1 cellular context compared by ENCODE assay signal in the genomic region with DNA sequence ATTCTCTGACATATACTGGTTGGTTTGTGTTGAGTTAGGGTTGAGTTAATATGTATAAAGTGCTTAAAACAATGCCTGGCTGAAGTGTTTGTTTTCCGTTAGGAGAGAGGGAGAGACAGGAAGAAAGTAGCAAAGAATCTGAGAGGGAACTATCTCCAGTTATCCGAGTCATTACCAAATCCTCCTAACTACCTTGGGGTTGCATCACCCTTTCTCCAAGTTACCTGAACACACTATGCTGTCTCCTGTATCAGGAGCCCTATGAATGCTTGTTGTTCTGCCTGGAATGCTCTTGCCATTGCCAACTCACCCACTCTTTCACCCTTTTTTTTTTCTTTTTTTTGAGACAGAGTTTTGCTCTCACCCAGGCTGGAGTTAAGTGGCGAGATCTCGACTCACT.
TF ChIP-seq lines count a peak whose summit lies in the region.

No MANE protein-coding gene starts in this region.

TF ChIP-seq in HepG2, 621 proteins besides CTCF, POLR2A, EP300 and RAD21:
- TF ChIP-seq, protein P1, sequence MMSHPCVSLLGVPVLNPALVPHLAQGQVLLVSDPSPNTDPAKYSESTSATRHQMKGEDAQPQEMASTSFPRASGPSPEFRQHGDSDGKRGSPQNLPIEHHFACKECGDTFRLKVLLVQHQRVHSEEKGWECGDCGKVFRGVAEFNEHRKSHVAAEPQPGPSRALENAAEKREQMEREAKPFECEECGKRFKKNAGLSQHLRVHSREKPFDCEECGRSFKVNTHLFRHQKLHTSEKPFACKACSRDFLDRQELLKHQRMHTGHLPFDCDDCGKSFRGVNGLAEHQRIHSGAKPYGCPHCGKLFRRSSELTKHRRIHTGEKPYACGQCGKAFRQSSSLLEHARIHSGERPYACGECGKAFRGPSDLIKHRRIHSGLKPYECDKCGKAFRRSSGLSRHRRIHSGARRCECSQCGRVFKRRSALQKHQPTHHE (CRISPR knock-in tag; IDR thresholded peaks at IDR 0.05; ENCODE audit: borderline replicate concordance), result no peak
- TF ChIP-seq ATF7 (IDR thresholded peaks at IDR 0.05) (0 out of 2 replicates have a peak, but pooled peaks have one; percentile 22), ATF7 (CRISPR knock-in tag; IDR thresholded peaks at IDR 0.05) (no peak), ZNF354B (CRISPR knock-in tag; IDR thresholded peaks at IDR 0.05) (no peak), CEBPB (IDR thresholded peaks at IDR 0.05; ENCODE audit: borderline replicate concordance, low read depth, low read length) (peak; percentile 38; the same call in 1 of the 2 replicates), ZBTB1 (CRISPR knock-in tag; IDR thresholded peaks at IDR 0.05; ENCODE audit: borderline replicate concordance) (no peak), CEBPG (CRISPR knock-in tag; IDR thresholded peaks at IDR 0.05) (peak; percentile 51; the same call in 1 of the 2 replicates)
- TF ChIP-seq, protein P2, sequence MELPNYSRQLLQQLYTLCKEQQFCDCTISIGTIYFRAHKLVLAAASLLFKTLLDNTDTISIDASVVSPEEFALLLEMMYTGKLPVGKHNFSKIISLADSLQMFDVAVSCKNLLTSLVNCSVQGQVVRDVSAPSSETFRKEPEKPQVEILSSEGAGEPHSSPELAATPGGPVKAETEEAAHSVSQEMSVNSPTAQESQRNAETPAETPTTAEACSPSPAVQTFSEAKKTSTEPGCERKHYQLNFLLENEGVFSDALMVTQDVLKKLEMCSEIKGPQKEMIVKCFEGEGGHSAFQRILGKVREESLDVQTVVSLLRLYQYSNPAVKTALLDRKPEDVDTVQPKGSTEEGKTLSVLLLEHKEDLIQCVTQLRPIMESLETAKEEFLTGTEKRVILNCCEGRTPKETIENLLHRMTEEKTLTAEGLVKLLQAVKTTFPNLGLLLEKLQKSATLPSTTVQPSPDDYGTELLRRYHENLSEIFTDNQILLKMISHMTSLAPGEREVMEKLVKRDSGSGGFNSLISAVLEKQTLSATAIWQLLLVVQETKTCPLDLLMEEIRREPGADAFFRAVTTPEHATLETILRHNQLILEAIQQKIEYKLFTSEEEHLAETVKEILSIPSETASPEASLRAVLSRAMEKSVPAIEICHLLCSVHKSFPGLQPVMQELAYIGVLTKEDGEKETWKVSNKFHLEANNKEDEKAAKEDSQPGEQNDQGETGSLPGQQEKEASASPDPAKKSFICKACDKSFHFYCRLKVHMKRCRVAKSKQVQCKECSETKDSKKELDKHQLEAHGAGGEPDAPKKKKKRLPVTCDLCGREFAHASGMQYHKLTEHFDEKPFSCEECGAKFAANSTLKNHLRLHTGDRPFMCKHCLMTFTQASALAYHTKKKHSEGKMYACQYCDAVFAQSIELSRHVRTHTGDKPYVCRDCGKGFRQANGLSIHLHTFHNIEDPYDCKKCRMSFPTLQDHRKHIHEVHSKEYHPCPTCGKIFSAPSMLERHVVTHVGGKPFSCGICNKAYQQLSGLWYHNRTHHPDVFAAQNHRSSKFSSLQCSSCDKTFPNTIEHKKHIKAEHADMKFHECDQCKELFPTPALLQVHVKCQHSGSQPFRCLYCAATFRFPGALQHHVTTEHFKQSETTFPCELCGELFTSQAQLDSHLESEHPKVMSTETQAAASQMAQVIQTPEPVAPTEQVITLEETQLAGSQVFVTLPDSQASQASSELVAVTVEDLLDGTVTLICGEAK (IDR thresholded peaks at IDR 0.05), result no peak
- TF ChIP-seq, protein P2 (CRISPR knock-in tag; IDR thresholded peaks at IDR 0.05), result no peak
- TF ChIP-seq, protein P3, sequence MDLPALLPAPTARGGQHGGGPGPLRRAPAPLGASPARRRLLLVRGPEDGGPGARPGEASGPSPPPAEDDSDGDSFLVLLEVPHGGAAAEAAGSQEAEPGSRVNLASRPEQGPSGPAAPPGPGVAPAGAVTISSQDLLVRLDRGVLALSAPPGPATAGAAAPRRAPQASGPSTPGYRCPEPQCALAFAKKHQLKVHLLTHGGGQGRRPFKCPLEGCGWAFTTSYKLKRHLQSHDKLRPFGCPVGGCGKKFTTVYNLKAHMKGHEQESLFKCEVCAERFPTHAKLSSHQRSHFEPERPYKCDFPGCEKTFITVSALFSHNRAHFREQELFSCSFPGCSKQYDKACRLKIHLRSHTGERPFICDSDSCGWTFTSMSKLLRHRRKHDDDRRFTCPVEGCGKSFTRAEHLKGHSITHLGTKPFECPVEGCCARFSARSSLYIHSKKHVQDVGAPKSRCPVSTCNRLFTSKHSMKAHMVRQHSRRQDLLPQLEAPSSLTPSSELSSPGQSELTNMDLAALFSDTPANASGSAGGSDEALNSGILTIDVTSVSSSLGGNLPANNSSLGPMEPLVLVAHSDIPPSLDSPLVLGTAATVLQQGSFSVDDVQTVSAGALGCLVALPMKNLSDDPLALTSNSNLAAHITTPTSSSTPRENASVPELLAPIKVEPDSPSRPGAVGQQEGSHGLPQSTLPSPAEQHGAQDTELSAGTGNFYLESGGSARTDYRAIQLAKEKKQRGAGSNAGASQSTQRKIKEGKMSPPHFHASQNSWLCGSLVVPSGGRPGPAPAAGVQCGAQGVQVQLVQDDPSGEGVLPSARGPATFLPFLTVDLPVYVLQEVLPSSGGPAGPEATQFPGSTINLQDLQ (CRISPR knock-in tag; IDR thresholded peaks at IDR 0.05), result no peak
